ENCODE assay signal across 8 cellular contexts in genomic region chr20:25859649-25860530, GRCh38.
DNase-seq lines count a peak whose midpoint lies in the region; ATAC-seq and TF ChIP-seq lines count a peak whose summit lies in the region.

No MANE protein-coding gene starts in this region.

- H3K36me3 ChIP-seq in heart right ventricle = no peaks in the 10 kb centered on the region

- H3K27ac Mint-ChIP-seq in activated naive CD8-positive, alpha-beta T cell treated with anti-CD3 and anti-CD28 coated beads for 36 hours = no peak overlapping the region

- intact Hi-C loops in heart right ventricle (cut with DNase I) = no loop called here

- H3K27me3 Mint-ChIP-seq in activated naive CD8-positive, alpha-beta T cell treated with anti-CD3 and anti-CD28 coated beads for 36 hours = peaks cover 97% of the 10 kb centered on the region

- no peaks in the 10 kb centered on the region for H3K9me3 ChIP-seq in heart right ventricle

- TF ChIP-seq CTCF in heart right ventricle (IDR thresholded peaks at IDR 0.05) = no peak

- WGBS in heart right ventricle, 2 donors = 16% methylated on average over 51 of the region's 51 CpGs

- peaks cover 27% of the 10 kb centered on the region for H3K4me1 Mint-ChIP-seq in activated naive CD8-positive, alpha-beta T cell treated with anti-CD3 and anti-CD28 coated beads for 36 hours

- H3K4me3 ChIP-seq in heart right ventricle = peak overlapping the region in 9 of 10 donors; percentile 16 to 62 (median 37)

- H3K27me3 ChIP-seq in heart right ventricle = peaks cover 0 to 61% (median 3%) of the 10 kb centered on the region in 7 donors

- H3K4me3 Mint-ChIP-seq in activated naive CD8-positive, alpha-beta T cell treated with anti-CD3 and anti-CD28 coated beads for 36 hours = no peak overlapping the region

- H3K27ac ChIP-seq in heart right ventricle = peak overlapping the region in 2 of 10 donors; percentile 10 to 12

- H3K9me3 Mint-ChIP-seq in activated naive CD8-positive, alpha-beta T cell treated with anti-CD3 and anti-CD28 coated beads for 36 hours = no peaks in the 10 kb centered on the region

- DNase-seq in DMS153 (lab: John Stamatoyannopoulos, UW) (peak; percentile 40), SW 1271 (lab: John Stamatoyannopoulos, UW) (peak; percentile 12 to 77), heart right ventricle (peak; percentile 79 to 89), putamen (ENCODE audit: low spot score) (peak; percentile 85), NOMO-1 treated with DMSO at 0.1 percent for 48 hours (lab: John Stamatoyannopoulos, UW; ENCODE audit: unreplicated experiment) (no peak), NCI-H226 (no peak)
- DNase-seq in activated naive CD8-positive, alpha-beta T cell treated with anti-CD3 and anti-CD28 coated beads for 36 hours = peak; percentile 83

- H3K4me1 ChIP-seq in heart right ventricle = peaks cover 5 to 50% (median 19%) of the 10 kb centered on the region in 9 donors

- no peaks in the 10 kb centered on the region for H3K36me3 Mint-ChIP-seq in activated naive CD8-positive, alpha-beta T cell treated with anti-CD3 and anti-CD28 coated beads for 36 hours

- peak; percentile 54 for ATAC-seq in HG03354 (IDR thresholded peaks at IDR 0.05; ENCODE audit: poor library complexity, severe bottlenecking, unreplicated experiment)
- peak; percentile 32 to 77 (median 68) for ATAC-seq in heart right ventricle

Comparison
In these comparisons a context has a peak if more than half of its experiments do, and no peak if none do; other contexts are left out.
1. DNase-seq: peak in DMS153 (single experiment), SW 1271 (2 of 2), activated naive CD8-positive, alpha-beta T cell treated with anti-CD3 and anti-CD28 coated beads for 36 hours (single experiment), heart right ventricle (2 of 2) and putamen (single experiment); none in NOMO-1 treated with DMSO at 0.1 percent for 48 hours (single experiment) and NCI-H226 (single experiment).